Comparison of ENCODE assay signal across 24 cellular contexts in the genomic region with DNA sequence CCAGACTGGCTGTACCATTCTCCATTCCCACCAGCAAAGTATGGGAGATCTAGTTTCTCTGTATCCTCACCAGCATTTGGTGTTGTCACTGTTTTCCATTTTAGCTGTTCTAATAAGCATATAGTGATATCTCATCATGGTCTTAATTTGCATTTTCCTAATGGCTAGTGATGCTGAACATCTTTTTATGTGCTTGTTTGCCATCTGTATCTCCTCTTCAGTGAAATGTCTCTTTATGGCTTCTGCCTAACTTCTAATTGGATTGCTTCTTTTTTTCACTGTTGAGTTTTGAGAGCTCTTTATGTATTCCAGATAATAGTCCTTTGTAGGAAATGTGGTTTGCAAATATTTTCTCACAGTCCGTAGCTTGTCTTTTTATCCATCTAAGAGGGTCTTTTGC.
"Had no signal": no experiment of that assay in that cellular context is flagged by ENCODE, and none has a peak within 500 bp of the region (broad histone marks: within the 10 kb centered on the region; RNA-seq: fewer than 3 reads in every experiment).

No MANE protein-coding gene starts in this region.

- ATAC-seq: Panc1, PC-3, T-cell had no signal

- DNase-seq: Kasumi-1, KG1, MM.1S, NCI-H1048, NCI-H1105, NCI-H1417 treated with DMSO at 0.1 percent for 48 hours, NCI-H146, NCI-H187, NCI-H2029, NCI-H2081 treated with DMSO at 0.1 percent for 48 hours, NCI-H2171, NCI-H226, NCI-H446, NCI-H510A, NCI-H69, NCI-H774, PC-3, SHP77, SK-N-SH, SW 1271, T-cell had no signal

- H3K9me3 Mint-ChIP-seq: T-cell; T-helper 1 cell treated with Interleukin-12 subunit alpha and Interleukin-12 subunit beta and Interleukin-4 antibody, amounts not matched to agents 30 μg/mL and 1 μg/mL, for 36 hours had no signal

- H3K4me3 Mint-ChIP-seq: T-cell; T-helper 1 cell treated with Interleukin-12 subunit alpha and Interleukin-12 subunit beta and Interleukin-4 antibody, amounts not matched to agents 30 μg/mL and 1 μg/mL, for 36 hours had no signal

- H3K27ac ChIP-seq: RWPE1 had no signal

- H3K4me2 ChIP-seq: SK-N-SH had no signal

- H3K36me3 Mint-ChIP-seq: T-cell had no signal

- H3K9ac ChIP-seq: SK-N-SH had no signal

- H3K27ac Mint-ChIP-seq: T-cell; T-helper 1 cell treated with Interleukin-12 subunit alpha and Interleukin-12 subunit beta and Interleukin-4 antibody, amounts not matched to agents 30 μg/mL and 1 μg/mL, for 36 hours had no signal

- H3K27me3 Mint-ChIP-seq: T-cell had no signal
